ENCODE assay signal across 13 cellular contexts in the genomic region with DNA sequence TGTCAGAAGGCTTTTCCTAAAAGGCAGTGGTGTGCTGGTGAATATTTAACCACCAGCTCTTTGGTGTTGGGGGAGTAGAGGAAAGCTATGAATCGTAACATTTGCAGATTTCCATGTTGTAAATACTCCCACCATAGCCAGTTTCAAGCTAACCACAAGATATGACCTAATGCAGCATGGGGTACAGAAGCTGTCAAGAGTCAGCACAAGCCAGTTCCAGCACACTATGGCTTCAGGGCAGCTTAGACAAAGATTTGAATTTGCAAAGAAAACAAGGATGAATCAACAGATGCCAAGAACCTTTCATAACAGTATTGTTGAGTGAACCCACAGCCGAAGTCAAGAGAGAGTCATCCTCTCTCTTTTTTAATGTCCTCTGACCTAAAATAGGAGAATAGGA. TPM values are rescaled to one million over a fixed set of nuclear protein-coding genes. Genes with fewer than 3 reads are reported as not detected.
A peak's percentile ranks its signal among the peaks of the same experiment; 100 is the strongest.
DNase-seq lines count a peak whose midpoint lies in the region; ATAC-seq and TF ChIP-seq lines count a peak whose summit lies in the region.
"Had no signal": no experiment of that assay in that cellular context is flagged by ENCODE, and none has a peak within 500 bp of the region (broad histone marks: within the 10 kb centered on the region; RNA-seq: fewer than 3 reads in every experiment).

No MANE protein-coding gene starts in this region.

- H3K4me3 ChIP-seq in Peyer's patch (no peak overlapping the region), coronary artery (no peak overlapping the region)

- H3K4me1 ChIP-seq in Peyer's patch: no peaks in the 10 kb centered on the region

- no peaks in the 10 kb centered on the region for H3K9me3 ChIP-seq in Peyer's patch

- DNase-seq in AG08395 (ENCODE audit: low spot score) (peak; percentile 76), amniotic epithelial cell (ENCODE audit: low read depth) (peak; percentile 99), islet precursor cell (peak; percentile 47), Peyer's patch (no peak), coronary artery (ENCODE audit: low spot score) (no peak)
- no peak for DNase-seq in stimulated activated CD4-positive, alpha-beta T cell treated with anti-CD3 and anti-CD28 coated beads, Interleukin-2, amount 100 ng/mL, for 48 hours
- DNase-seq: CD8-positive, alpha-beta T cell; GOT3; NCI-H446 had no signal

- H3K27ac Mint-ChIP-seq in stimulated activated memory B cell treated with anti-CD40 and anti-IgM and Interleukin-4, amounts not matched to agents 10 μg/mL and 1 μg/mL and 100 μg/mL, for 72 hours: no peak overlapping the region
- H3K27ac Mint-ChIP-seq: activated naive CD4-positive, alpha-beta T cell treated with anti-CD3 and anti-CD28 coated beads, Interleukin-2, amount 50 U/mL, for 24 hours; CD8-positive, alpha-beta T cell had no signal

- TF ChIP-seq CTCF in Peyer's patch (IDR thresholded peaks at IDR 0.05): no peak
- no peak for TF ChIP-seq CTCF in coronary artery (IDR thresholded peaks at IDR 0.05)

- peak; percentile 52 for ATAC-seq in HG03354 (IDR thresholded peaks at IDR 0.05; ENCODE audit: poor library complexity, severe bottlenecking, unreplicated experiment)
- no peak for ATAC-seq in stimulated activated memory B cell treated with anti-CD40 and anti-IgM and Interleukin-4, amounts not matched to agents 10 μg/mL and 1 μg/mL and 100 μg/mL, for 72 hours
- ATAC-seq: CD8-positive, alpha-beta T cell had no signal

- no peak overlapping the region for H3K4me3 Mint-ChIP-seq in stimulated activated memory B cell treated with anti-CD40 and anti-IgM and Interleukin-4, amounts not matched to agents 10 μg/mL and 1 μg/mL and 100 μg/mL, for 72 hours
- H3K4me3 Mint-ChIP-seq: activated naive CD4-positive, alpha-beta T cell treated with anti-CD3 and anti-CD28 coated beads, Interleukin-2, amount 50 U/mL, for 24 hours; CD8-positive, alpha-beta T cell; neural crest cell had no signal

- peaks cover 3% of the 10 kb centered on the region for H3K9me3 Mint-ChIP-seq in stimulated activated memory B cell treated with anti-CD40 and anti-IgM and Interleukin-4, amounts not matched to agents 10 μg/mL and 1 μg/mL and 100 μg/mL, for 72 hours
- H3K9me3 Mint-ChIP-seq: CD8-positive, alpha-beta T cell had no signal

- H3K27me3 ChIP-seq in Peyer's patch: no peaks in the 10 kb centered on the region

- H3K27ac ChIP-seq in Peyer's patch (no peak overlapping the region), coronary artery (no peak overlapping the region)

- H3K4me1 Mint-ChIP-seq in stimulated activated memory B cell treated with anti-CD40 and anti-IgM and Interleukin-4, amounts not matched to agents 10 μg/mL and 1 μg/mL and 100 μg/mL, for 72 hours: no peaks in the 10 kb centered on the region
- H3K4me1 Mint-ChIP-seq: activated naive CD4-positive, alpha-beta T cell treated with anti-CD3 and anti-CD28 coated beads, Interleukin-2, amount 50 U/mL, for 24 hours had no signal

- TF ChIP-seq POLR2A in Peyer's patch (IDR thresholded peaks at IDR 0.05): no peak

- H3K36me3 ChIP-seq in Peyer's patch: no peaks in the 10 kb centered on the region

- peaks cover 39% of the 10 kb centered on the region for H3K27me3 Mint-ChIP-seq in stimulated activated memory B cell treated with anti-CD40 and anti-IgM and Interleukin-4, amounts not matched to agents 10 μg/mL and 1 μg/mL and 100 μg/mL, for 72 hours

- H3K36me3 Mint-ChIP-seq in stimulated activated memory B cell treated with anti-CD40 and anti-IgM and Interleukin-4, amounts not matched to agents 10 μg/mL and 1 μg/mL and 100 μg/mL, for 72 hours: no peaks in the 10 kb centered on the region
- H3K36me3 Mint-ChIP-seq: activated naive CD4-positive, alpha-beta T cell treated with anti-CD3 and anti-CD28 coated beads, Interleukin-2, amount 50 U/mL, for 24 hours; CD8-positive, alpha-beta T cell had no signal

RNA-seq across cellular contexts. Expression of a gene that starts 40.0 kb away (rescaled TPM):
- total RNA-seq in Peyer's patch: 10 to 100 TPM; 41.3 to 68.5 (median 48.2) TPM

RNA-seq across cellular contexts. Expression of a gene that starts 46.8 kb away (rescaled TPM):
- total RNA-seq in Peyer's patch: 100 to 1,000 TPM in 1 of 4 donors, 10 to 100 TPM in 3; 74.3 to 100 (median 89.9) TPM

Comparison
In these comparisons a context has a peak if more than half of its experiments do, and no peak if none do; other contexts are left out.
1. DNase-seq: peak in AG08395 (single experiment), amniotic epithelial cell (single experiment) and islet precursor cell (single experiment); none in Peyer's patch (0 of 3), coronary artery (single experiment) and stimulated activated CD4-positive, alpha-beta T cell treated with anti-CD3 and anti-CD28 coated beads, Interleukin-2, amount 100 ng/mL, for 48 hours (0 of 2).